13 cellular contexts compared by ENCODE assay signal in genomic region chr5:169100735-169101075, GRCh38.
DNase-seq lines count a peak whose midpoint lies in the region; ATAC-seq and TF ChIP-seq lines count a peak whose summit lies in the region.
"Had no signal": no experiment of that assay in that cellular context is flagged by ENCODE, and none has a peak within 500 bp of the region (broad histone marks: within the 10 kb centered on the region; RNA-seq: fewer than 3 reads in every experiment).

No MANE protein-coding gene starts in this region.

- no peaks in the 10 kb centered on the region for H3K9me2 ChIP-seq in PC-3 (replicated peaks; ENCODE audit: low read length)

- no peak overlapping the region for H2AFZ ChIP-seq in PC-3 (ENCODE audit: low read length)

- no peak overlapping the region for H3K27ac ChIP-seq in PC-3 (ENCODE audit: low read length)
- H3K27ac ChIP-seq in epithelial cell of prostate, result no peak overlapping the region
- no peak overlapping the region for H3K27ac ChIP-seq in right lobe of liver

- no peak for TF ChIP-seq POLR2A in right lobe of liver (IDR thresholded peaks at IDR 0.05)

- H3K4me1 ChIP-seq in PC-3 (ENCODE audit: insufficient read depth, low read length), result peaks cover 17% of the 10 kb centered on the region
- H3K4me1 ChIP-seq in right lobe of liver, result no peaks in the 10 kb centered on the region
- H3K4me1 ChIP-seq: uterus had no signal

- no peak overlapping the region for H3K9ac ChIP-seq in PC-3 (ENCODE audit: low read length)

- H3K27me3 ChIP-seq in PC-3 (ENCODE audit: low read length) (no peaks in the 10 kb centered on the region), right lobe of liver (no peaks in the 10 kb centered on the region)
- H3K27me3 ChIP-seq: uterus had no signal

- intact Hi-C loops in PC-3 (cut with micrococcal nuclease) (no loop called here), right lobe of liver (cut with DNase I) (no loop called here)

- no peaks in the 10 kb centered on the region for H3F3A ChIP-seq in PC-3 (ENCODE audit: low read length, unreplicated experiment)

- ATAC-seq in PC-3 (peak; percentile 87), right lobe of liver (no peak)
- ATAC-seq: K562 had no signal

- H3K36me3 ChIP-seq in PC-3 (ENCODE audit: low read depth, low read length) (no peaks in the 10 kb centered on the region), right lobe of liver (no peaks in the 10 kb centered on the region)
- H3K36me3 ChIP-seq: uterus had no signal

- no peaks in the 10 kb centered on the region for H4K20me1 ChIP-seq in PC-3 (ENCODE audit: low read length)

- CTCF ChIA-PET in PC-3 (lab: Charles Lee), result interaction anchor here (0.5 kb wide), 1 partner anchor 11 kb away, joined by 3 read pairs; no protein-coding TSS in a partner anchor

- H3K4me2 ChIP-seq in PC-3 (ENCODE audit: low read length), result no peak overlapping the region

- no TSS peak for BruUV-seq in PC-3 (replicated peaks; lab: Mats Ljungman, UMichigan)

- H3K9me3 ChIP-seq in PC-3 (ENCODE audit: low read length) (no peaks in the 10 kb centered on the region), right lobe of liver (no peaks in the 10 kb centered on the region)
- H3K9me3 ChIP-seq: uterus had no signal

- POLR2A ChIA-PET in PC-3 (lab: Charles Lee; ENCODE audit: unreplicated experiment), result no interaction called here

- H3K4me3 ChIP-seq in PC-3 (ENCODE audit: low read length), result no peak overlapping the region
- no peak overlapping the region for H3K4me3 ChIP-seq in right lobe of liver
- H3K4me3 ChIP-seq: K562, uterus had no signal

- no peak for TF ChIP-seq CTCF in PC-3 (conservative IDR thresholded peaks at IDR 0.05; ENCODE audit: low read depth, low read length)
- TF ChIP-seq CTCF in right lobe of liver (IDR thresholded peaks at IDR 0.05), result no peak

- 20% methylated on average over 1 of the region's 2 CpGs for WGBS in right lobe of liver (ENCODE audit: insufficient coverage, low coverage, low lambda C conversion rate, missing lambda C conversion rate)

- peak; percentile 78 for DNase-seq in EL
- DNase-seq in PC-3, result peak; percentile 87
- DNase-seq in epithelial cell of prostate (ENCODE audit: low read depth, low spot score), result peak; percentile 72
- DNase-seq in renal cortical epithelial cell (ENCODE audit: low read depth), result peak; percentile 7
- no peak for DNase-seq in NCI-H146 treated with DMSO at 0.1 percent for 48 hours (lab: John Stamatoyannopoulos, UW; ENCODE audit: unreplicated experiment)
- DNase-seq in HPDE6-E6E7 (ENCODE audit: extremely low spot score), result no peak
- DNase-seq in MV-4-11 (lab: John Stamatoyannopoulos, UW), result no peak
- no peak for DNase-seq in right lobe of liver
- DNase-seq: amygdala; CD4-positive, alpha-beta memory T cell; GOT3; uterus had no signal

- no peaks in the 10 kb centered on the region for H3K79me2 ChIP-seq in PC-3 (ENCODE audit: low read length)

Comparison
In these comparisons a context has a peak if more than half of its experiments do, and no peak if none do; other contexts are left out.
1. DNase-seq: peak in EL (single experiment), PC-3 (single experiment), epithelial cell of prostate (single experiment) and renal cortical epithelial cell (single experiment); none in NCI-H146 treated with DMSO at 0.1 percent for 48 hours (single experiment), HPDE6-E6E7 (single experiment), MV-4-11 (single experiment) and right lobe of liver (0 of 3).